Comparison of ENCODE assay signal across 20 cellular contexts in genomic region chr4:105598044-105598443, GRCh38. TPM values are rescaled to one million over a fixed set of nuclear protein-coding genes. Genes with fewer than 3 reads are reported as not detected.
DNase-seq lines count a peak whose midpoint lies in the region; ATAC-seq, FAIRE-seq and TF ChIP-seq lines count a peak whose summit lies in the region.
"Had no signal": no experiment of that assay in that cellular context is flagged by ENCODE, and none has a peak within 500 bp of the region (broad histone marks: within the 10 kb centered on the region; RNA-seq: fewer than 3 reads in every experiment).

No MANE protein-coding gene starts in this region.

- H3K36me3 Mint-ChIP-seq in glutamatergic neuron (ENCODE audit: unreplicated experiment) = no peaks in the 10 kb centered on the region
- H3K36me3 Mint-ChIP-seq: CD14-positive monocyte; CD4-positive, alpha-beta memory T cell; IgD-negative memory B cell had no signal

- no peaks in the 10 kb centered on the region for H3K9me3 ChIP-seq in liver (ENCODE audit: control insufficient read depth in 4 of 4, low read length in 3 of 4)
- H3K9me3 ChIP-seq in HepG2 (ENCODE audit: low read length) = no peaks in the 10 kb centered on the region
- no peaks in the 10 kb centered on the region for H3K9me3 ChIP-seq in gastroesophageal sphincter
- H3K9me3 ChIP-seq: BLaER1 had no signal

- H3K4me3 Mint-ChIP-seq in glutamatergic neuron (ENCODE audit: unreplicated experiment) = no peak overlapping the region
- H3K4me3 Mint-ChIP-seq: CD14-positive monocyte; CD4-positive, alpha-beta memory T cell; HFFc6; IgD-negative memory B cell had no signal

- H3K9me3 Mint-ChIP-seq in glutamatergic neuron (ENCODE audit: unreplicated experiment) = no peaks in the 10 kb centered on the region
- H3K9me3 Mint-ChIP-seq: CD14-positive monocyte; CD4-positive, alpha-beta memory T cell; HFFc6; IgD-negative memory B cell had no signal

- 65% methylated on average over 4 of the region's 4 CpGs for WGBS in liver
- WGBS in HepG2 (ENCODE audit: low lambda C conversion rate) = 14% methylated on average over 4 of the region's 4 CpGs
- 67 to 76% methylated on average over 4 of the region's 4 CpGs for WGBS in gastroesophageal sphincter (ENCODE audit: low coverage in 1 of 2), 2 donors

- no peaks in the 10 kb centered on the region for H3K27me3 Mint-ChIP-seq in glutamatergic neuron (ENCODE audit: unreplicated experiment)
- H3K27me3 Mint-ChIP-seq: IgD-negative memory B cell had no signal

- H3K9ac ChIP-seq in liver (ENCODE audit: low read depth in 1 of 2, low read length in 2 of 2) (no peak overlapping the region), HepG2 (ENCODE audit: insufficient read depth, low read depth, low read length) (no peak overlapping the region)
- H3K9ac ChIP-seq: BLaER1 had no signal

- CTCF ChIA-PET in HepG2 (lab: Yijun Ruan, JAX; ENCODE audit: low intra/inter-chr PET ratio, low total read pairs) = no interaction called here

- H2AFZ ChIP-seq in HepG2 (ENCODE audit: low read length) = no peak overlapping the region

- no peaks in the 10 kb centered on the region for H3K4me1 Mint-ChIP-seq in glutamatergic neuron (ENCODE audit: low read depth, unreplicated experiment)
- H3K4me1 Mint-ChIP-seq: CD14-positive monocyte; CD4-positive, alpha-beta memory T cell had no signal

- intact Hi-C loops in HepG2 (cut with micrococcal nuclease; ENCODE audit: unreplicated experiment) = no loop called here
- intact Hi-C loops in left colon (cut with DNase I, micrococcal nuclease) = no loop called here

- H3K27ac ChIP-seq in liver (ENCODE audit: low read depth in 1 of 2, low read length in 2 of 2) = no peak overlapping the region
- H3K27ac ChIP-seq in HepG2 (ENCODE audit: extremely low read length, insufficient read depth, low read length) = no peak overlapping the region
- H3K27ac ChIP-seq in gastroesophageal sphincter = no peak overlapping the region
- H3K27ac ChIP-seq: BLaER1 had no signal

- H3K36me3 ChIP-seq in liver (ENCODE audit: control insufficient read depth in 4 of 4, insufficient read depth in 3 of 4, low read depth in 1 of 4, low read length in 3 of 4) = no peaks in the 10 kb centered on the region
- no peaks in the 10 kb centered on the region for H3K36me3 ChIP-seq in HepG2 (replicated peaks in 1 of 2; ENCODE audit: control insufficient read depth in 1 of 2, insufficient read depth in 2 of 2, low read length in 2 of 2)
- H3K36me3 ChIP-seq in gastroesophageal sphincter = no peaks in the 10 kb centered on the region
- H3K36me3 ChIP-seq: BLaER1 had no signal

- TF ChIP-seq POLR2A in HepG2 (IDR thresholded peaks at IDR 0.05; ENCODE audit: insufficient read depth in 1 of 2, low read depth in 2 of 2, low read length in 2 of 2) = no peak
- no peak for TF ChIP-seq POLR2A in gastroesophageal sphincter (IDR thresholded peaks at IDR 0.05)

- H3K79me2 ChIP-seq in HepG2 (ENCODE audit: insufficient read depth, low read length) = no peaks in the 10 kb centered on the region

- ATAC-seq in HepG2 = no peak
- ATAC-seq in left colon = peak; percentile 66
- no peak for ATAC-seq in gastroesophageal sphincter
- ATAC-seq: HCT116 had no signal

- H3K27me3 ChIP-seq in liver (ENCODE audit: control insufficient read depth in 4 of 4, insufficient read depth in 4 of 4, low read length in 3 of 4) = no peaks in the 10 kb centered on the region
- no peaks in the 10 kb centered on the region for H3K27me3 ChIP-seq in HepG2 (ENCODE audit: control insufficient read depth in 1 of 2, insufficient read depth in 2 of 2, low read length in 2 of 2)
- H3K27me3 ChIP-seq in gastroesophageal sphincter = no peaks in the 10 kb centered on the region
- H3K27me3 ChIP-seq: BLaER1 had no signal

- no TSS peak for BruUV-seq in HepG2 (replicated peaks; lab: Mats Ljungman, UMichigan)

- TF ChIP-seq RAD21 in liver (IDR thresholded peaks at IDR 0.05) (no peak), HepG2 (CRISPR knock-in tag; IDR thresholded peaks at IDR 0.05) (no peak)

- H3K4me1 ChIP-seq in liver (ENCODE audit: control insufficient read depth in 4 of 4, insufficient read depth in 4 of 4, low read length in 3 of 4) (peaks cover 2 to 10% (median 7%) of the 10 kb centered on the region in 4 donors), HepG2 (ENCODE audit: insufficient read depth, low read length) (peaks cover 9% of the 10 kb centered on the region), gastroesophageal sphincter (no peaks in the 10 kb centered on the region)
- H3K4me1 ChIP-seq: BLaER1 had no signal

- POLR2A ChIA-PET in HepG2 (lab: Yijun Ruan, JAX) = no interaction called here

- H3K4me3 ChIP-seq in liver (ENCODE audit: low read depth in 1 of 3, low read length in 3 of 3) (no peak overlapping the region), HepG2 (replicated peaks in 1 of 3; ENCODE audit: insufficient read depth in 1 of 3, low read depth in 2 of 3, low read length in 3 of 3) (no peak overlapping the region), gastroesophageal sphincter (no peak overlapping the region)
- H3K4me3 ChIP-seq: BLaER1 had no signal

- DNase-seq in HepG2 (ENCODE audit: low spot score) (no peak), left colon (peak in 1 of 2 donors; percentile 27), renal cortical epithelial cell (ENCODE audit: low read depth) (peak; percentile 46), SIG-M5 (lab: John Stamatoyannopoulos, UW) (no peak), glutamatergic neuron (no peak)
- DNase-seq: CD4-positive, alpha-beta memory T cell; DMS79 treated with DMSO at 0.1 percent for 48 hours; GF-D8; GOT3; H7; HFFc6 had no signal

- FAIRE-seq in HepG2 (lab: Jason Lieb, UNC) = no peak
- FAIRE-seq: HTR-8/SVneo had no signal

- TF ChIP-seq EP300 in HepG2 (IDR thresholded peaks at IDR 0.05; ENCODE audit: low read depth in 2 of 2, low read length in 2 of 2) = no peak
- TF ChIP-seq EP300 in HepG2 (CRISPR knock-in tag; IDR thresholded peaks at IDR 0.05; ENCODE audit: borderline replicate concordance) = no peak
- no peak for TF ChIP-seq EP300 in gastroesophageal sphincter (IDR thresholded peaks at IDR 0.05)

- no peak overlapping the region for H3K27ac Mint-ChIP-seq in glutamatergic neuron (ENCODE audit: unreplicated experiment)
- H3K27ac Mint-ChIP-seq: CD14-positive monocyte; CD4-positive, alpha-beta memory T cell; HFFc6; IgD-negative memory B cell had no signal

- no peaks in the 10 kb centered on the region for H4K20me1 ChIP-seq in HepG2 (ENCODE audit: insufficient read depth, low read length)
- H4K20me1 ChIP-seq: BLaER1 had no signal

- no peak overlapping the region for H3K4me2 ChIP-seq in HepG2 (ENCODE audit: low read depth, low read length)
- H3K4me2 ChIP-seq: BLaER1 had no signal

- in situ Hi-C loops in HepG2 (cut with HindIII; ENCODE audit: extremely low pct_ligation_motif_present, low pct_unique_long_range_greater_than_20kb) = no loop called here

- TF ChIP-seq CTCF in liver (IDR thresholded peaks at IDR 0.05; ENCODE audit: low read depth, low read length, missing input control) (no peak), HepG2 (CRISPR knock-in tag; IDR thresholded peaks at IDR 0.05) (no peak), glutamatergic neuron (IDR thresholded peaks at IDR 0.05; ENCODE audit: partially characterized antibody, unreplicated experiment) (no peak), gastroesophageal sphincter (IDR thresholded peaks at IDR 0.05) (no peak)

TF ChIP-seq in liver, 16 proteins besides CTCF, POLR2A, EP300 and RAD21 (continues in another document):
- no peak for TF ChIP-seq HNF4G (IDR thresholded peaks at IDR 0.05)
- TF ChIP-seq SP1 (IDR thresholded peaks at IDR 0.05) = no peak

TF ChIP-seq in HepG2, 621 proteins besides CTCF, POLR2A, EP300 and RAD21 (continues in another document):
- no peak for TF ChIP-seq ZNF432 (CRISPR knock-in tag; IDR thresholded peaks at IDR 0.05; ENCODE audit: borderline replicate concordance)
- no peak for TF ChIP-seq RFX1 (IDR thresholded peaks at IDR 0.05)
- no peak for TF ChIP-seq TFAP4 (IDR thresholded peaks at IDR 0.05; ENCODE audit: borderline replicate concordance, low read depth)

RNA-seq across cellular contexts. Expression of gene ARHGEF38, which starts 45.6 kb away (rescaled TPM):
- total RNA-seq in liver = under 1 TPM; 0.23 to 0.50 TPM
- polyA plus RNA-seq in liver = under 1 TPM; 0.03 to 0.92 TPM
- not detected in 2 replicates for total RNA-seq in HepG2 (2016; rRNA removed; fragmentation: Illumina TruSeq; extraction: Trizol)
- not detected in 2 replicates for total RNA-seq in HepG2 (2016; cell fraction: cytosol; rRNA removed; fragmentation: Illumina TruSeq; extraction: Trizol; ENCODE audit: low read depth)
- total RNA-seq in HepG2 (2016; cell fraction: insoluble cytoplasmic fraction; rRNA removed; fragmentation: Illumina TruSeq; extraction: Trizol) = not detected in 2 replicates
- total RNA-seq in HepG2 (2016; cell fraction: membrane; rRNA removed; fragmentation: Illumina TruSeq; extraction: Trizol) = not detected in 2 replicates
- not detected in 2 replicates for total RNA-seq in HepG2 (2016; cell fraction: nucleus; rRNA removed; fragmentation: Illumina TruSeq; extraction: Trizol)
- not detected in 2 replicates for polyA plus RNA-seq in HepG2 (2011; rRNA removed)
- polyA plus RNA-seq in HepG2 (2011; cell fraction: cytosol; rRNA removed) = not detected in 2 replicates
- polyA plus RNA-seq in HepG2 (2011; cell fraction: nucleus; rRNA removed) = not detected in 2 replicates
- not detected in 2 replicates for polyA plus RNA-seq in HepG2 (2012)
- polyA plus RNA-seq in HepG2 (2016; cell fraction: cytosol; fragmentation: Illumina TruSeq; extraction: Trizol; ENCODE audit: low read depth) = not detected in 2 replicates
- polyA plus RNA-seq in HepG2 (2016; cell fraction: insoluble cytoplasmic fraction; fragmentation: Illumina TruSeq; extraction: Trizol; ENCODE audit: low read depth) = not detected in 2 replicates
- not detected in 2 replicates for polyA plus RNA-seq in HepG2 (2016; cell fraction: membrane; fragmentation: Illumina TruSeq; extraction: Trizol; ENCODE audit: low read depth)
- not detected in 2 replicates for polyA plus RNA-seq in HepG2 (2016; cell fraction: nucleus; fragmentation: Illumina TruSeq; extraction: Trizol; ENCODE audit: insufficient read depth, low read depth)
- polyA minus RNA-seq in HepG2 (2011; rRNA and poly(A)+ RNA removed; ENCODE audit: low replicate concordance) = not detected in 2 replicates
- not detected in 2 replicates for polyA minus RNA-seq in HepG2 (2011; cell fraction: cytosol; rRNA and poly(A)+ RNA removed)
- not detected in 2 replicates for polyA minus RNA-seq in HepG2 (2011; cell fraction: nucleus; rRNA and poly(A)+ RNA removed)
- total RNA-seq in left colon = 10 to 100 TPM; 11.6 to 23.7 TPM
- 0.69 and 11.7 TPM in 2 replicates for total RNA-seq in renal cortical epithelial cell
- total RNA-seq in glutamatergic neuron (ENCODE audit: unreplicated experiment) = not detected
- under 1 TPM in 1 of 4 donors, not detected in 3; 0.25 TPM for total RNA-seq in gastroesophageal sphincter
- total RNA-seq: A673; CD4-positive, alpha-beta memory T cell; H7; HFFc6 had no signal
- polyA plus RNA-seq: AG04450, CD14-positive monocyte, IgD-negative memory B cell had no signal
